1 cellular context compared by ENCODE assay signal in the genomic region with DNA sequence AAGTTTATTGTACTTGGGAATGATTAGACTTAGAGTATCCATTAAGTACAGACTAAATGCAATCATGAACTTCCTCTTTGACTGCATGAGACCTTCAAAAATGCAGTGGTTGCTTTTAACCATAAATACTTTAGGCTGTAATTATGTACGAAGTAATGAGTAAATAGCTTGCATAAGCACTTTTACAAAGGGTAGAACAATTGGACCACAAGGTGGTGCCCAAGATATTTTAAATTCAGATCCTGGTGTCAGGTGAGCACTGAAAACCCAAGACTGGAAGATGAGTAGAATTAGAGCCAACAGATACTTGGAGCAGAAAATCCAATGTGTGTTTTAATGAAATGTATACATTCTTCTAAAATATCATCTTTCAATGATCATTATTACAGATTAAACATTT.
TF ChIP-seq lines count a peak whose summit lies in the region.

No MANE protein-coding gene starts in this region.

TF ChIP-seq in HEK293, 187 proteins besides CTCF, POLR2A, EP300 and RAD21 (continued from another document):
- 0 out of 2 replicates have a peak, but pooled peaks have one; percentile 17 for TF ChIP-seq ZNF518A (tag by site-specific recombination; conservative IDR thresholded peaks at IDR 0.05; ENCODE audit: low read depth)
- peak; percentile 72 for TF ChIP-seq SP7 (tag by site-specific recombination; IDR thresholded peaks at IDR 0.05)
- TF ChIP-seq ZNF510 (tag by site-specific recombination; IDR thresholded peaks at IDR 0.05; ENCODE audit: insufficient replicate concordance), result no peak
- no peak for TF ChIP-seq ZNF302 (tag by site-specific recombination; IDR thresholded peaks at IDR 0.05; ENCODE audit: low read depth)
- TF ChIP-seq ZNF184 (tag by site-specific recombination; IDR thresholded peaks at IDR 0.05), result 0 out of 2 replicates have a peak, but pooled peaks have one; percentile 12
- TF ChIP-seq, protein P1, sequence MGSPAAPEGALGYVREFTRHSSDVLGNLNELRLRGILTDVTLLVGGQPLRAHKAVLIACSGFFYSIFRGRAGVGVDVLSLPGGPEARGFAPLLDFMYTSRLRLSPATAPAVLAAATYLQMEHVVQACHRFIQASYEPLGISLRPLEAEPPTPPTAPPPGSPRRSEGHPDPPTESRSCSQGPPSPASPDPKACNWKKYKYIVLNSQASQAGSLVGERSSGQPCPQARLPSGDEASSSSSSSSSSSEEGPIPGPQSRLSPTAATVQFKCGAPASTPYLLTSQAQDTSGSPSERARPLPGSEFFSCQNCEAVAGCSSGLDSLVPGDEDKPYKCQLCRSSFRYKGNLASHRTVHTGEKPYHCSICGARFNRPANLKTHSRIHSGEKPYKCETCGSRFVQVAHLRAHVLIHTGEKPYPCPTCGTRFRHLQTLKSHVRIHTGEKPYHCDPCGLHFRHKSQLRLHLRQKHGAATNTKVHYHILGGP (tag by site-specific recombination; IDR thresholded peaks at IDR 0.05), result no peak
- peak; percentile 67; the same call in 1 of the 2 replicates for TF ChIP-seq ZNF626 (tag by site-specific recombination; IDR thresholded peaks at IDR 0.05)
- no peak for TF ChIP-seq TCF7L2 (IDR thresholded peaks at IDR 0.05; ENCODE audit: borderline replicate concordance, low read depth, low read length)
- no peak for TF ChIP-seq INSM2 (tag by site-specific recombination; IDR thresholded peaks at IDR 0.05)
